31 cellular contexts compared by ENCODE assay signal in the genomic region with DNA sequence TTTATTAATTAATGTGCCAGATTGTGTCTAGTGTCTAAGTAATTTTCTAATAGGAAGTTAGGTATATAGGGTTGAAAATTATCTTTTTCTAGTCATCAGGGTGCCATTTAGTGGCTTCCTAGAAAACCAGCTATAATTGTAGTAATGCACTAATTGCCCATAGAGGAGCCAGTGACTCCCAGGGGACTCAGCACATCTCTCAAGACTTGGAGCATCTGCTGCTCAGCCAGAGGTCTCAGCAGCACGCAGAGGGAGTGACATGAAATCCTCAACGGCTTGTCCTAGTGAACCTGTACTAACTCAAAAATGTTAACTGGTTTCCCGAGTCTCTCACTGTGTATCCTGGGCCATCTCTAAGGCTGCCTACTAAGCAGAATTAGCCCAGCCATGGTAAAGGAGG.
DNase-seq lines count a peak whose midpoint lies in the region; ATAC-seq and TF ChIP-seq lines count a peak whose summit lies in the region.
"Had no signal": no experiment of that assay in that cellular context is flagged by ENCODE, and none has a peak within 500 bp of the region (broad histone marks: within the 10 kb centered on the region; RNA-seq: fewer than 3 reads in every experiment).

No MANE protein-coding gene starts in this region.

- H3K9me2 ChIP-seq in OCI-LY7 (ENCODE audit: insufficient read depth, low read length), result no peaks in the 10 kb centered on the region

- H3K9me3 Mint-ChIP-seq in glutamatergic neuron (ENCODE audit: unreplicated experiment) (peaks cover 4% of the 10 kb centered on the region), nephron progenitor cell (no peaks in the 10 kb centered on the region)
- H3K9me3 Mint-ChIP-seq in activated CD4-positive, alpha-beta memory T cell treated with anti-CD3 and anti-CD28 coated beads for 36 hours, result no peaks in the 10 kb centered on the region
- H3K9me3 Mint-ChIP-seq: activated B cell treated with CpG ODN at 0.5 μM for 24 hours; activated naive CD4-positive, alpha-beta T cell treated with anti-CD3 and anti-CD28 coated beads, Interleukin-2, amount 10 ng/mL, durations not matched to agents 7 days and 5 days; mesothelial cell of epicardium; naive thymus-derived CD8-positive, alpha-beta T cell; stimulated activated naive CD8-positive, alpha-beta T cell treated with anti-CD3 and anti-CD28 coated beads, Interleukin-15, Interleukin-2, amounts not matched to agents 100 ng/mL and 50 ng/mL, for 24 hours had no signal

- H2AFZ ChIP-seq in OCI-LY7 (ENCODE audit: low read length), result no peak overlapping the region

- CTCF ChIA-PET in A673 (lab: Charles Lee), result interaction anchor here (1.6 kb wide), 1 partner anchor 77 kb away, joined by 12 read pairs; no protein-coding TSS in a partner anchor
- CTCF ChIA-PET in OCI-LY7 (lab: Charles Lee; ENCODE audit: unreplicated experiment), result no interaction called here
- CTCF ChIA-PET in activated CD4-positive, alpha-beta memory T cell treated with anti-CD3 and anti-CD28 coated beads for 36 hours (lab: Charles Lee), result no interaction called here

- ATAC-seq in activated CD4-positive, CD25-positive, alpha-beta regulatory T cell treated with anti-CD3 and anti-CD28 coated beads, Interleukin-2, amount 50 U/mL, for 24 hours, result no peak
- ATAC-seq: K562; left ventricle myocardium superior; naive thymus-derived CD8-positive, alpha-beta T cell; PC-3 had no signal

- H3K4me3 Mint-ChIP-seq in glutamatergic neuron (ENCODE audit: unreplicated experiment) (peak overlapping the region; percentile 50), nephron progenitor cell (no peak overlapping the region)
- no peak overlapping the region for H3K4me3 Mint-ChIP-seq in activated CD4-positive, alpha-beta memory T cell treated with anti-CD3 and anti-CD28 coated beads for 36 hours
- H3K4me3 Mint-ChIP-seq: activated B cell treated with CpG ODN at 0.5 μM for 24 hours; activated naive CD4-positive, alpha-beta T cell treated with anti-CD3 and anti-CD28 coated beads, Interleukin-2, amount 10 ng/mL, durations not matched to agents 7 days and 5 days; mesothelial cell of epicardium; naive thymus-derived CD8-positive, alpha-beta T cell; stimulated activated naive CD8-positive, alpha-beta T cell treated with anti-CD3 and anti-CD28 coated beads, Interleukin-15, Interleukin-2, amounts not matched to agents 100 ng/mL and 50 ng/mL, for 24 hours had no signal

- BruUV-seq in A673 (replicated peaks; lab: Mats Ljungman, UMichigan) (no TSS peak), OCI-LY7 (replicated peaks; lab: Mats Ljungman, UMichigan) (no TSS peak)

- TF ChIP-seq CTCF in A673 (conservative IDR thresholded peaks at IDR 0.05; ENCODE audit: low read depth, low read length), result no peak
- TF ChIP-seq CTCF in glutamatergic neuron (IDR thresholded peaks at IDR 0.05; ENCODE audit: partially characterized antibody, unreplicated experiment), result no peak
- no peak for TF ChIP-seq CTCF in OCI-LY7 (conservative IDR thresholded peaks at IDR 0.05; ENCODE audit: low read length)
- TF ChIP-seq CTCF in nephron progenitor cell (IDR thresholded peaks at IDR 0.05), result no peak

- POLR2A ChIA-PET in A673 (lab: Charles Lee; ENCODE audit: low non-redundant PET), result interaction anchor here (1.0 kb wide), 1 partner anchor 33 kb away, joined by 3 read pairs; no protein-coding TSS in a partner anchor
- POLR2A ChIA-PET in OCI-LY7 (lab: Charles Lee), result interaction anchor here (0.8 kb wide), 2 partner anchors 34 to 81 kb away, joined by 3 read pairs; no protein-coding TSS in a partner anchor
- POLR2A ChIA-PET in activated CD4-positive, alpha-beta memory T cell treated with anti-CD3 and anti-CD28 coated beads for 36 hours (lab: Charles Lee), result no interaction called here

- H3K4me1 Mint-ChIP-seq in glutamatergic neuron (ENCODE audit: low read depth, unreplicated experiment) (peaks cover 30% of the 10 kb centered on the region), nephron progenitor cell (peaks cover 19% of the 10 kb centered on the region)
- no peaks in the 10 kb centered on the region for H3K4me1 Mint-ChIP-seq in activated CD4-positive, alpha-beta memory T cell treated with anti-CD3 and anti-CD28 coated beads for 36 hours (ENCODE audit: low read depth)
- H3K4me1 Mint-ChIP-seq: activated B cell treated with CpG ODN at 0.5 μM for 24 hours; activated naive CD4-positive, alpha-beta T cell treated with anti-CD3 and anti-CD28 coated beads, Interleukin-2, amount 10 ng/mL, durations not matched to agents 7 days and 5 days; mesothelial cell of epicardium; naive thymus-derived CD8-positive, alpha-beta T cell had no signal

- intact Hi-C loops in A673 (cut with micrococcal nuclease; ENCODE audit: unreplicated experiment) (loop anchor here (1.0 to 10.0 kb wide), 8 partner anchors 33 to 969 kb away; a partner anchor contains a TSS), OCI-LY7 (cut with micrococcal nuclease; ENCODE audit: unreplicated experiment) (no loop called here)
- intact Hi-C loops in activated CD4-positive, alpha-beta memory T cell treated with anti-CD3 and anti-CD28 coated beads for 36 hours (cut with micrococcal nuclease), result no loop called here

- H3K4me3 ChIP-seq in A673 (ENCODE audit: low read depth, low read length, poor library complexity, severe bottlenecking), result no peak overlapping the region
- H3K4me3 ChIP-seq in OCI-LY7 (ENCODE audit: low read depth, low read length, poor library complexity, severe bottlenecking), result no peak overlapping the region
- H3K4me3 ChIP-seq: BLaER1, HAP-1, K562, skin epidermis, tibial artery had no signal

- no peaks in the 10 kb centered on the region for H3K36me3 ChIP-seq in A673 (ENCODE audit: insufficient read depth, low read length, poor library complexity, severe bottlenecking)
- H3K36me3 ChIP-seq in OCI-LY7 (ENCODE audit: insufficient read depth, low read length), result no peaks in the 10 kb centered on the region
- H3K36me3 ChIP-seq: BLaER1, brain microvascular endothelial cell, HAP-1, tibial artery had no signal

- H3K27ac ChIP-seq in A673 (ENCODE audit: low read depth, low read length, poor library complexity, severe bottlenecking), result peak overlapping the region; percentile 99
- H3K27ac ChIP-seq in OCI-LY7 (ENCODE audit: low read depth, low read length, poor library complexity, severe bottlenecking), result no peak overlapping the region
- H3K27ac ChIP-seq: BLaER1, brain microvascular endothelial cell, epithelial cell of prostate, skin epidermis, tibial artery had no signal

- H4K20me1 ChIP-seq in OCI-LY7 (ENCODE audit: insufficient read depth, low read length), result no peaks in the 10 kb centered on the region
- H4K20me1 ChIP-seq: BLaER1 had no signal

- peak; percentile 99 for DNase-seq in A673 (ENCODE audit: low spot score)
- DNase-seq in DMS 273 treated with DMSO at 0.1 percent for 48 hours (lab: John Stamatoyannopoulos, UW), result peak; percentile 41
- peak; percentile 88 for DNase-seq in NCI-H82 (lab: John Stamatoyannopoulos, UW)
- peak; percentile 62 for DNase-seq in glutamatergic neuron
- DNase-seq in OCI-LY7 (ENCODE audit: low spot score), result no peak
- no peak for DNase-seq in activated CD4-positive, alpha-beta memory T cell treated with anti-CD3 and anti-CD28 coated beads for 36 hours
- no peak for DNase-seq in nephron progenitor cell
- DNase-seq: activated B cell treated with CpG ODN at 0.5 μM for 24 hours; activated CD4-positive, alpha-beta T cell treated with anti-CD3 and anti-CD28 coated beads, Interleukin-2, amount 50 U/mL, for 48 hours; activated CD8-positive, alpha-beta memory T cell treated with anti-CD3 and anti-CD28 coated beads, Interleukin-2, amount 50 U/mL, for 4 hours; activated naive CD4-positive, alpha-beta T cell treated with anti-CD3 and anti-CD28 coated beads, Interleukin-2, amount 10 ng/mL, durations not matched to agents 7 days and 5 days; brain microvascular endothelial cell; DMS79 treated with DMSO at 0.1 percent for 48 hours; effector CD4-positive, alpha-beta T cell; GF-D8; left ventricle myocardium superior; naive thymus-derived CD8-positive, alpha-beta T cell; NCI-H1930; NCI-H226; PC-3; retina; SHP77; tibial artery had no signal

- no peaks in the 10 kb centered on the region for H3K27me3 ChIP-seq in A673 (replicated peaks; ENCODE audit: insufficient read depth, low read depth, low read length, poor library complexity)
- H3K27me3 ChIP-seq: BLaER1, brain microvascular endothelial cell, tibial artery had no signal

- H3K9me3 ChIP-seq in A673 (ENCODE audit: low read depth, low read length, poor library complexity, severe bottlenecking), result peaks cover 11% of the 10 kb centered on the region
- H3K9me3 ChIP-seq in OCI-LY7 (ENCODE audit: low read length), result no peaks in the 10 kb centered on the region
- H3K9me3 ChIP-seq: BLaER1, HAP-1, tibial artery had no signal

- no peak overlapping the region for H3K4me2 ChIP-seq in OCI-LY7 (ENCODE audit: low read length)
- H3K4me2 ChIP-seq: BLaER1 had no signal

- H3K27ac Mint-ChIP-seq in glutamatergic neuron (ENCODE audit: unreplicated experiment), result peak overlapping the region; percentile 90
- H3K27ac Mint-ChIP-seq in activated CD4-positive, alpha-beta memory T cell treated with anti-CD3 and anti-CD28 coated beads for 36 hours, result no peak overlapping the region
- H3K27ac Mint-ChIP-seq in nephron progenitor cell, result no peak overlapping the region
- H3K27ac Mint-ChIP-seq: activated B cell treated with CpG ODN at 0.5 μM for 24 hours; activated naive CD4-positive, alpha-beta T cell treated with anti-CD3 and anti-CD28 coated beads, Interleukin-2, amount 10 ng/mL, durations not matched to agents 7 days and 5 days; mesothelial cell of epicardium; naive thymus-derived CD8-positive, alpha-beta T cell; stimulated activated naive CD8-positive, alpha-beta T cell treated with anti-CD3 and anti-CD28 coated beads, Interleukin-15, Interleukin-2, amounts not matched to agents 100 ng/mL and 50 ng/mL, for 24 hours had no signal

- no peaks in the 10 kb centered on the region for H3K79me2 ChIP-seq in OCI-LY7 (ENCODE audit: insufficient read depth, low read depth, low read length)

- H3K4me1 ChIP-seq in A673 (ENCODE audit: insufficient read depth, low read length, poor library complexity, severe bottlenecking), result peaks cover 57% of the 10 kb centered on the region
- no peaks in the 10 kb centered on the region for H3K4me1 ChIP-seq in OCI-LY7 (ENCODE audit: insufficient read depth, low read length, poor library complexity, severe bottlenecking)
- H3K4me1 ChIP-seq: BLaER1, HAP-1, tibial artery had no signal

- no peaks in the 10 kb centered on the region for H3K27me3 Mint-ChIP-seq in glutamatergic neuron (ENCODE audit: unreplicated experiment)
- H3K27me3 Mint-ChIP-seq in activated CD4-positive, alpha-beta memory T cell treated with anti-CD3 and anti-CD28 coated beads for 36 hours, result no peaks in the 10 kb centered on the region
- peaks cover 8% of the 10 kb centered on the region for H3K27me3 Mint-ChIP-seq in nephron progenitor cell (ENCODE audit: low read depth, poor library complexity)
- H3K27me3 Mint-ChIP-seq: activated B cell treated with CpG ODN at 0.5 μM for 24 hours; activated naive CD4-positive, alpha-beta T cell treated with anti-CD3 and anti-CD28 coated beads, Interleukin-2, amount 10 ng/mL, durations not matched to agents 7 days and 5 days; stimulated activated naive CD8-positive, alpha-beta T cell treated with anti-CD3 and anti-CD28 coated beads, Interleukin-15, Interleukin-2, amounts not matched to agents 100 ng/mL and 50 ng/mL, for 24 hours had no signal

- H3K36me3 Mint-ChIP-seq in glutamatergic neuron (ENCODE audit: unreplicated experiment) (no peaks in the 10 kb centered on the region), nephron progenitor cell (ENCODE audit: low read depth) (no peaks in the 10 kb centered on the region)
- H3K36me3 Mint-ChIP-seq in activated CD4-positive, alpha-beta memory T cell treated with anti-CD3 and anti-CD28 coated beads for 36 hours, result no peaks in the 10 kb centered on the region
- H3K36me3 Mint-ChIP-seq: activated naive CD4-positive, alpha-beta T cell treated with anti-CD3 and anti-CD28 coated beads, Interleukin-2, amount 10 ng/mL, durations not matched to agents 7 days and 5 days; mesothelial cell of epicardium; naive thymus-derived CD8-positive, alpha-beta T cell had no signal

Comparison
In these comparisons a context has a peak if more than half of its experiments do, and no peak if none do; other contexts are left out.
1. DNase-seq: peak in A673 (single experiment), DMS 273 treated with DMSO at 0.1 percent for 48 hours (single experiment), NCI-H82 (single experiment) and glutamatergic neuron (single experiment); none in OCI-LY7 (single experiment), activated CD4-positive, alpha-beta memory T cell treated with anti-CD3 and anti-CD28 coated beads for 36 hours (single experiment) and nephron progenitor cell (single experiment).